ENCODE assay signal across 19 cellular contexts in the genomic region with DNA sequence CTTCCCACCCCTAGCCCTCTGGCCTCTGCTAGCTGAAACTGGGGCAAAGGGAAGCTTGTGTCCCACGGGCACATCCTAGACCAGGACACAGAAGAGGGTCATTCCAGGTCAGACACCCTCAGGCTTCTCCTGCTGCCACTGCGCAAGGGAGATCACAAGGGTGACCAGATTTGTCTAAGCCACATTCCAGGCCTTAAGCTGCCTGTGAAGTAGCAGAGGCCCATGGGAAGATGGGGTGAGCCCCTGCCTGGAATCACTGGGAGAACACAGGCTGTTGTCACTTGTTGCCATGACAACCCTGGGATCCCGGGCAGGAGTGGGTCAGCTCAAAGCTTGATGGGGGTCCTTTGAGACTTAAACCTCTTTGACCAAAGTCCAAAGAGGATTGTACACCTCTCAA. TPM values are rescaled to one million over a fixed set of nuclear protein-coding genes. Genes with fewer than 3 reads are reported as not detected.
"Had no signal": no experiment of that assay in that cellular context is flagged by ENCODE, and none has a peak within 500 bp of the region (broad histone marks: within the 10 kb centered on the region; RNA-seq: fewer than 3 reads in every experiment).

No MANE protein-coding gene starts in this region.

- H3K4me3 ChIP-seq: left lung, psoas muscle, sigmoid colon, tibial artery, uterus had no signal

- H3K4me1 ChIP-seq: psoas muscle had no signal

- H3K36me3 ChIP-seq: left lung, sigmoid colon, tibial artery, uterus had no signal

- H3K27me3 ChIP-seq: left lung, sigmoid colon, tibial artery, uterus had no signal

- DNase-seq: activated B cell treated with CpG ODN at 0.5 μM for 24 hours; activated CD4-positive, alpha-beta T cell treated with anti-CD3 and anti-CD28 coated beads for 48 hours; activated CD8-positive, alpha-beta memory T cell treated with anti-CD3 and anti-CD28 coated beads, Interleukin-2, amount 50 U/mL, for 48 hours; activated gamma-delta T cell; activated T-cell treated with anti-CD3 and anti-CD28 coated beads, Interleukin-2, amount 50 U/mL, for 72 hours; amniotic stem cell; caudate nucleus; natural killer cell; psoas muscle; sigmoid colon; stimulated activated CD4-positive, alpha-beta T cell treated with anti-CD3 and anti-CD28 coated beads, Interleukin-12 subunit alpha, Interleukin-12 subunit beta, amount 100 ng/mL, for 4 hours; T-helper 17 cell; tibial artery; uterus had no signal

- ATAC-seq: activated naive CD4-positive, alpha-beta T cell treated with anti-CD3 and anti-CD28 coated beads, Interleukin-2, amount 50 U/mL, for 72 hours; activated T-cell treated with anti-CD3 and anti-CD28 coated beads, Interleukin-2, amount 50 U/mL, for 72 hours; left lung; natural killer cell; psoas muscle; stimulated activated memory B cell treated with anti-CD40 and anti-IgM and Interleukin-4, amounts not matched to agents 10 μg/mL and 1 μg/mL and 100 μg/mL, for 72 hours; T-helper 17 cell had no signal

- H3K27ac ChIP-seq: left lung, psoas muscle, sigmoid colon, tibial artery, uterus had no signal

- H3K9me3 ChIP-seq: left lung, psoas muscle, sigmoid colon, tibial artery, uterus had no signal

RNA-seq across cellular contexts. Expression of a gene that starts 10.8 kb away (rescaled TPM):
- total RNA-seq: activated B cell treated with CpG ODN at 0.5 μM for 24 hours, natural killer cell, psoas muscle, T-helper 17 cell had no signal

RNA-seq across cellular contexts. Expression of a gene that starts 18.3 kb away (rescaled TPM):
- total RNA-seq: activated B cell treated with CpG ODN at 0.5 μM for 24 hours; activated naive CD4-positive, alpha-beta T cell treated with anti-CD3 and anti-CD28 coated beads, Interleukin-2, amount 50 U/mL, for 72 hours; natural killer cell; T-helper 17 cell had no signal

RNA-seq across cellular contexts. Expression of a gene that starts 44.3 kb away (rescaled TPM):
- total RNA-seq: activated B cell treated with CpG ODN at 0.5 μM for 24 hours; activated naive CD4-positive, alpha-beta T cell treated with anti-CD3 and anti-CD28 coated beads, Interleukin-2, amount 50 U/mL, for 72 hours; activated T-cell treated with anti-CD3 and anti-CD28 coated beads, Interleukin-2, amount 50 U/mL, for 72 hours; natural killer cell; omental fat pad; psoas muscle; sigmoid colon; T-helper 17 cell had no signal
- polyA plus RNA-seq: esophagus had no signal
